8 cellular contexts compared by ENCODE assay signal in genomic region chrX:53422091-53422914, GRCh38.
DNase-seq lines count a peak whose midpoint lies in the region; ATAC-seq and FAIRE-seq lines count a peak whose summit lies in the region.

Gene RIBC1, plus strand, starts transcription at chrX:53422873. Its CDS starts 3,404 bp downstream, at chrX:53426277.
Gene SMC1A, minus strand, starts transcription at chrX:53422654. Its CDS starts 54 bp downstream, at chrX:53422600.

- DNase-seq in NCI-H524 treated with DMSO at 0.1 percent for 48 hours (lab: John Stamatoyannopoulos, UW): peak; percentile 84
- DNase-seq in activated CD4-positive, alpha-beta T cell treated with anti-CD3 and anti-CD28 coated beads for 48 hours: peak; percentile 96
- DNase-seq in kidney glomerular epithelial cell (lab: John Stamatoyannopoulos, UW): peak; percentile 84
- peak; percentile 92 to 98 for DNase-seq in stimulated activated CD4-positive, alpha-beta T cell treated with anti-CD3 and anti-CD28 coated beads, Interleukin-15, amount 100 ng/mL, for 48 hours (ENCODE audit: low read depth in 2 of 2)

- no peaks in the 10 kb centered on the region for H3K9me3 ChIP-seq in BLaER1

- FAIRE-seq in colon (lab: Jason Lieb, UNC): peak; percentile 93

- peaks cover 49% of the 10 kb centered on the region for H3K27me3 ChIP-seq in BLaER1

- peaks cover 17% of the 10 kb centered on the region for H3K4me1 ChIP-seq in BLaER1

- H3K4me3 ChIP-seq in BLaER1: peak within 1 kb of the TSS; percentile 74

- H4K20me1 ChIP-seq in BLaER1: peaks cover 54% of the 10 kb centered on the region

- H3K4me2 ChIP-seq in BLaER1: peak within 1 kb of the TSS; percentile 84

- H3K27ac ChIP-seq in BLaER1: peak within 1 kb of the TSS; percentile 96

- ATAC-seq in GM19324 (IDR thresholded peaks at IDR 0.05; ENCODE audit: low FRiP score, unreplicated experiment) (peak; percentile 96), HG03460 (IDR thresholded peaks at IDR 0.05; ENCODE audit: unreplicated experiment) (peak; percentile 90)

- peak within 1 kb of the TSS; percentile 94 for H3K9ac ChIP-seq in BLaER1

- H3K36me3 ChIP-seq in BLaER1: 0 out of 2 replicates have a peak, but pooled peaks cover 4% of the 10 kb centered on the region

Comparison
In these comparisons a context has a peak if more than half of its experiments do, and no peak if none do; other contexts are left out.
1. Peak in every context shown above with its lines: DNase-seq, ATAC-seq, H3K4me3 ChIP-seq and H3K27ac ChIP-seq.